In the genomic region with DNA sequence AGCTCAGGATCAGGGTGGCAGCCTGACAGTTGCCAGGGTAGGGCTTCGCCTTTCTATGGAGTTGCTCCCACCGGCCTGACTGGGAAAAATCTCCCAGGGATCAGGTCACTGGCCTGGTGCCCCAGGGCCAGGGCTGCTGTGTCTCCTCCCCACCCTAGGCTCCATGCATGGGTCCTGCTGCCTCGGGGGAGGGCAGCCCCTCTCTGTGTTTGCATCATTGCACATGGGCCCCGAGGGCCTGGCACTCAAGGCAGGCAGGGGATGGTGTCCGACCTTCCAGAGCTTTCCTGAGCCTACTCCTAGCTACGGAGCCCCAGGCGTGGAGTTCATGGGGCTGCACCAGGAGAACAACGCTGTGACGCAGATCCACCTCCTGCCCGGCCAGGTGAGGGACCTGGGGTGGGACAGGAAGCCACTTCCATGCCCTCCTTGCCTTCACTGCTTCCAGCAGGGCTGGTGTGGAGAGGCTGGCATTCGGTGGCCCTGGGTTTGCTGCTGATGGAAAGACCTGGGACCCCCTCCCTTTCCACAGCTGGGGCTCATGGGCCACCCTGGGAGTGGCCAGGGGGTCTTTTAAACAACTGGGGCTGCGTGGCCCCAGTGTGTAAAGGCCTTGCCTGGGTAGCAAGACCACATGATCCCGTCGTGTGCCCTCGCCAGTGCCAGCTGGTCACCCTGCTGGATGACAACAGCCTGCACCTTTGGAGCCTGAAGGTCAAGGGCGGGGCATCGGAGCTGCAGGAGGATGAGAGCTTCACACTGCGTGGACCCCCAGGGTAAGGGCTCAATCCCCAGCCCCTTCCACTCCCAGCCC, we compare ENCODE assay signal across 20 cellular contexts. TPM values are rescaled to one million over a fixed set of nuclear protein-coding genes. Genes with fewer than 3 reads are reported as not detected.
DNase-seq lines count a peak whose midpoint lies in the region; ATAC-seq, FAIRE-seq and TF ChIP-seq lines count a peak whose summit lies in the region.
"Had no signal": no experiment of that assay in that cellular context is flagged by ENCODE, and none has a peak within 500 bp of the region (broad histone marks: within the 10 kb centered on the region; RNA-seq: fewer than 3 reads in every experiment).

No MANE protein-coding gene starts in this region.

- no peak for FAIRE-seq in pancreas (lab: Jason Lieb, UNC)

- H3K4me2 ChIP-seq in BLaER1 (peak overlapping the region; percentile 86), PC-9 (no peak overlapping the region)

- intact Hi-C loops in PC-9 (cut with micrococcal nuclease; ENCODE audit: unreplicated experiment), result loop anchor here (2.0 kb wide), 1 partner anchor 31 kb away; no protein-coding TSS in a partner anchor
- intact Hi-C loops in pancreas (cut with DNase I), result no loop called here
- intact Hi-C loops in activated CD4-positive, alpha-beta T cell treated with anti-CD3 and anti-CD28 coated beads for 36 hours (cut with DNase I, micrococcal nuclease), result no loop called here

- no peaks in the 10 kb centered on the region for H3K36me3 Mint-ChIP-seq in activated CD4-positive, alpha-beta T cell treated with anti-CD3 and anti-CD28 coated beads for 36 hours (ENCODE audit: low read depth)

- H3K27ac Mint-ChIP-seq in activated CD4-positive, alpha-beta T cell treated with anti-CD3 and anti-CD28 coated beads for 36 hours, result no peak overlapping the region
- H3K27ac Mint-ChIP-seq: activated naive CD8-positive, alpha-beta T cell treated with anti-CD3 and anti-CD28 coated beads, Interleukin-2, amount 50 U/mL, for 24 hours; memory B cell; stimulated activated naive B cell treated with anti-CD40 and anti-IgM and Interleukin-4, amounts not matched to agents 10 μg/mL and 1 μg/mL and 100 μg/mL, for 72 hours had no signal

- no peak for DNase-seq in PC-9
- DNase-seq in pancreas, result peak in 3 of 6 donors; percentile 53 to 84 (median 71)
- DNase-seq in activated CD4-positive, alpha-beta T cell treated with anti-CD3 and anti-CD28 coated beads for 36 hours, result no peak
- DNase-seq in NCI-H524 (lab: John Stamatoyannopoulos, UW), result no peak
- no peak for DNase-seq in NCI-H1694 treated with DMSO at 0.1 percent for 48 hours (lab: John Stamatoyannopoulos, UW)
- DNase-seq: activated CD4-positive, alpha-beta T cell treated with anti-CD3 and anti-CD28 coated beads for 1 hour; activated naive CD8-positive, alpha-beta T cell treated with anti-CD3 and anti-CD28 coated beads, Interleukin-2, amount 50 U/mL, for 24 hours; effector memory CD4-positive, alpha-beta T cell; glutamatergic neuron; H9; KG1; NCI-H524 treated with DMSO at 0.1 percent for 48 hours; retina; stimulated activated naive B cell treated with anti-CD40 and anti-IgM and Interleukin-4, amounts not matched to agents 10 μg/mL and 1 μg/mL and 100 μg/mL, for 72 hours had no signal

- H3K79me2 ChIP-seq in PC-9 (ENCODE audit: low read depth), result 0 out of 2 replicates have a peak, but pooled peaks cover 5% of the 10 kb centered on the region

- H3K9me3 ChIP-seq in BLaER1, result no peaks in the 10 kb centered on the region
- H3K9me3 ChIP-seq in PC-9 (ENCODE audit: insufficient read depth, low read depth), result no peaks in the 10 kb centered on the region
- H3K9me3 ChIP-seq in pancreas, result no peaks in the 10 kb centered on the region
- H3K9me3 ChIP-seq: upper lobe of right lung had no signal

- no peak overlapping the region for H2AFZ ChIP-seq in PC-9

- peak in 2 of 4 donors; percentile 0 for ATAC-seq in pancreas
- ATAC-seq in activated CD4-positive, alpha-beta T cell treated with anti-CD3 and anti-CD28 coated beads for 36 hours, result no peak
- ATAC-seq in HG03159 (IDR thresholded peaks at IDR 0.05; ENCODE audit: unreplicated experiment), result no peak
- ATAC-seq: activated naive CD8-positive, alpha-beta T cell treated with anti-CD3 and anti-CD28 coated beads, Interleukin-2, amount 50 U/mL, for 24 hours had no signal

- H3K27me3 Mint-ChIP-seq in activated CD4-positive, alpha-beta T cell treated with anti-CD3 and anti-CD28 coated beads for 36 hours, result no peaks in the 10 kb centered on the region
- H3K27me3 Mint-ChIP-seq: activated naive CD8-positive, alpha-beta T cell treated with anti-CD3 and anti-CD28 coated beads, Interleukin-2, amount 50 U/mL, for 24 hours; memory B cell; stimulated activated naive B cell treated with anti-CD40 and anti-IgM and Interleukin-4, amounts not matched to agents 10 μg/mL and 1 μg/mL and 100 μg/mL, for 72 hours had no signal

- no peaks in the 10 kb centered on the region for H3K9me2 ChIP-seq in PC-9 (ENCODE audit: insufficient read depth)

- peak overlapping the region; percentile 75 for H3K27ac ChIP-seq in BLaER1
- H3K27ac ChIP-seq in PC-9, result 0 out of 2 replicates have a peak overlapping the region, but pooled peaks have one; percentile 39
- peak overlapping the region; percentile 88 for H3K27ac ChIP-seq in layer of hippocampus (ENCODE audit: low read depth, low read length)
- H3K27ac ChIP-seq in pancreas, result peak overlapping the region; percentile 89 to 93 (median 92)

- no peaks in the 10 kb centered on the region for H4K20me1 ChIP-seq in BLaER1
- H4K20me1 ChIP-seq in PC-9 (ENCODE audit: insufficient read depth), result no peaks in the 10 kb centered on the region

- H3K4me1 Mint-ChIP-seq in activated CD4-positive, alpha-beta T cell treated with anti-CD3 and anti-CD28 coated beads for 36 hours, result no peaks in the 10 kb centered on the region
- H3K4me1 Mint-ChIP-seq: activated naive CD8-positive, alpha-beta T cell treated with anti-CD3 and anti-CD28 coated beads, Interleukin-2, amount 50 U/mL, for 24 hours; memory B cell; neural crest cell had no signal

- no peaks in the 10 kb centered on the region for H3K27me3 ChIP-seq in BLaER1
- no peaks in the 10 kb centered on the region for H3K27me3 ChIP-seq in PC-9 (ENCODE audit: insufficient read depth, low read depth)
- no peaks in the 10 kb centered on the region for H3K27me3 ChIP-seq in layer of hippocampus (ENCODE audit: control insufficient read depth, insufficient read depth, low read length)
- H3K27me3 ChIP-seq in pancreas, result no peaks in the 10 kb centered on the region
- H3K27me3 ChIP-seq: upper lobe of right lung had no signal

- TF ChIP-seq CTCF in PC-9 (conservative IDR thresholded peaks at IDR 0.05), result no peak
- no peak for TF ChIP-seq CTCF in pancreas (IDR thresholded peaks at IDR 0.05)

- 19 to 22% methylated on average over 16 to 18 of the region's 18 CpGs for WGBS in pancreas, 2 donors

- POLR2A ChIA-PET in PC-9 (lab: Charles Lee; ENCODE audit: unreplicated experiment), result interaction anchor here (0.6 kb wide), 1 partner anchor 20 kb away, joined by 3 read pairs; no protein-coding TSS in a partner anchor
- POLR2A ChIA-PET in activated CD4-positive, alpha-beta T cell treated with anti-CD3 and anti-CD28 coated beads for 36 hours (lab: Charles Lee), result no interaction called here

- H3K4me3 Mint-ChIP-seq in activated CD4-positive, alpha-beta T cell treated with anti-CD3 and anti-CD28 coated beads for 36 hours, result no peak overlapping the region
- H3K4me3 Mint-ChIP-seq: activated naive CD8-positive, alpha-beta T cell treated with anti-CD3 and anti-CD28 coated beads, Interleukin-2, amount 50 U/mL, for 24 hours; H9; memory B cell; neural crest cell; stimulated activated naive B cell treated with anti-CD40 and anti-IgM and Interleukin-4, amounts not matched to agents 10 μg/mL and 1 μg/mL and 100 μg/mL, for 72 hours had no signal

- H3K4me3 ChIP-seq in BLaER1, result 0 out of 2 replicates have a peak overlapping the region, but pooled peaks have one; percentile 22
- no peak overlapping the region for H3K4me3 ChIP-seq in PC-9
- peak overlapping the region in 1 of 4 donors; percentile 25 for H3K4me3 ChIP-seq in pancreas
- H3K4me3 ChIP-seq: upper lobe of right lung had no signal

- no TSS peak for BruUV-seq in PC-9 (replicated peaks; lab: Mats Ljungman, UMichigan)

- no peaks in the 10 kb centered on the region for H3K9me3 Mint-ChIP-seq in activated CD4-positive, alpha-beta T cell treated with anti-CD3 and anti-CD28 coated beads for 36 hours (ENCODE audit: low read depth)
- H3K9me3 Mint-ChIP-seq: activated naive CD8-positive, alpha-beta T cell treated with anti-CD3 and anti-CD28 coated beads, Interleukin-2, amount 50 U/mL, for 24 hours; H9; memory B cell; neural crest cell; stimulated activated naive B cell treated with anti-CD40 and anti-IgM and Interleukin-4, amounts not matched to agents 10 μg/mL and 1 μg/mL and 100 μg/mL, for 72 hours had no signal

- peak overlapping the region; percentile 54 for H3K9ac ChIP-seq in BLaER1

- H3K36me3 ChIP-seq in BLaER1 (peaks cover 22% of the 10 kb centered on the region), PC-9 (ENCODE audit: low read depth) (no peaks in the 10 kb centered on the region; the same call in 1 of the 2 replicates), pancreas (peaks cover 0 to 8% (median 4%) of the 10 kb centered on the region in 3 donors)

- peaks cover 24% of the 10 kb centered on the region for H3F3A ChIP-seq in PC-9 (ENCODE audit: insufficient read depth, low read depth)

- H3K4me1 ChIP-seq in BLaER1, result peaks cover 46% of the 10 kb centered on the region
- peaks cover 32% of the 10 kb centered on the region for H3K4me1 ChIP-seq in PC-9 (replicated peaks; ENCODE audit: insufficient read depth)
- H3K4me1 ChIP-seq in pancreas, result peaks cover 40 to 42% (median 41%) of the 10 kb centered on the region in 3 donors

- CTCF ChIA-PET in PC-9 (lab: Charles Lee), result no interaction called here
- CTCF ChIA-PET in activated CD4-positive, alpha-beta T cell treated with anti-CD3 and anti-CD28 coated beads for 36 hours (lab: Charles Lee), result interaction anchor here (1.5 kb wide), 1 partner anchor 43 kb away, joined by 5 read pairs; no protein-coding TSS in a partner anchor

RNA-seq across cellular contexts. Expression of a gene that starts 29.5 kb away (rescaled TPM):
- total RNA-seq in PC-9 (2021), result 53.5 and 79.7 TPM in 2 replicates
- total RNA-seq in pancreas, result 10 to 100 TPM; 25.9 to 82.0 (median 38.6) TPM
- polyA plus RNA-seq in pancreas, result 100 to 1,000 TPM; 307 to 325 TPM
- total RNA-seq in activated CD4-positive, alpha-beta T cell treated with anti-CD3 and anti-CD28 coated beads for 36 hours, result 10 to 100 TPM; 20.8 to 22.4 TPM

RNA-seq across cellular contexts. Expression of a gene that starts 32.6 kb away (rescaled TPM):
- total RNA-seq in PC-9 (2021) (138 and 156 TPM in 2 replicates), pancreas (100 to 1,000 TPM in 3 of 6 donors, 10 to 100 TPM in 3; 87.8 to 130 (median 101) TPM)
- 100 to 1,000 TPM; 286 to 296 TPM for polyA plus RNA-seq in pancreas
- 1 to 10 TPM; 7.1 to 9.6 TPM for total RNA-seq in activated CD4-positive, alpha-beta T cell treated with anti-CD3 and anti-CD28 coated beads for 36 hours

RNA-seq across cellular contexts. Expression of a gene that starts 41.7 kb away (rescaled TPM):
- total RNA-seq in PC-9 (2021) (42.6 and 45.1 TPM in 2 replicates), pancreas (10 to 100 TPM; 14.9 to 20.0 (median 19.1) TPM)
- polyA plus RNA-seq in pancreas, result 100 to 1,000 TPM in 1 of 2 donors, 10 to 100 TPM in 1; 55.1 to 105 TPM
- 10 to 100 TPM; 29.2 to 35.1 TPM for total RNA-seq in activated CD4-positive, alpha-beta T cell treated with anti-CD3 and anti-CD28 coated beads for 36 hours

RNA-seq across cellular contexts. Expression of a gene that starts 42.7 kb away (rescaled TPM):
- total RNA-seq in PC-9 (2021) (24.4 and 25.4 TPM in 2 replicates), pancreas (10 to 100 TPM; 12.2 to 20.7 (median 13.2) TPM)
- 10 to 100 TPM; 12.1 to 14.7 TPM for polyA plus RNA-seq in pancreas
- 1 to 10 TPM; 2.9 to 3.0 TPM for total RNA-seq in activated CD4-positive, alpha-beta T cell treated with anti-CD3 and anti-CD28 coated beads for 36 hours

Comparison
In these comparisons a context has a peak if more than half of its experiments do, and no peak if none do; other contexts are left out.
1. H3K27ac ChIP-seq: peak in every context shown above with its lines; median percentile 92 in pancreas; 88 in layer of hippocampus; 75 in BLaER1; 39 in PC-9.
2. RNA of a gene that starts 32.6 kb away (total RNA-seq): 138 to 156 TPM in PC-9 and 87.8 to 130 TPM in pancreas; 7.1 to 9.6 TPM in activated CD4-positive, alpha-beta T cell treated with anti-CD3 and anti-CD28 coated beads for 36 hours; every median in the first group is over 4 times any median in the second.